ENCODE assay signal across 8 cellular contexts in the genomic region with DNA sequence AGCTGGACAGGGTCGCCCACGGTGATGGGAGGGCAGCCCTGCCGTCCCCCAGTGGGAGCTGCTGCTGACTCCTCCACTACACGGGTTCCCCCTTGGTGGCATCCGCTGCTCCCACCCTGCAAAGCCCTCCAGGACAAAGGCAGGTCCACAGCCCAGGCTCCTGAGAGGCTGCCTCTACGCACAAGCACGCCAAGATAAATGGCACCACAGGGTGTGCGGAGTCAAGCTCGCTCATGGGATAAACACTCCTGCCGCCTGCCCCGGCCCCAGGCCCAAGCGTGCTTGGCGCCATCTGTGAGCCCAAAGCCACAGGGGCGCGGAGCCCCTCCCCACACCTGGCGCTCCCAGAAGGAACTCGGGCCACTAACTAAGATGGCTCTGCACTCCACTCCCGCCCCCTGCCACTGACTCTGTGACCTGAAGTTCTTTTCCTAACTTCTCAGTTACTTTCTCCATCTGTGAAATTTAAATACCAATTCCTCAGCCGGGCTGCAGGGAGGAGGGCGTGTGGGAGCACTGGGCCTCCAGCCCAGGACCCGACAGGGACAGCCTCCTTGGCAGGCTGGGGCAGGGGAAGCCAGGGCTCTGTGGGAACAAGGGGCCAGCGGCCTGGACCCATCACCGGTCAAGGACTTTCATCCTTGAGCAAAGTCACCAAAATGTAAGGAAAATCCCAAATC. TPM values are rescaled to one million over a fixed set of nuclear protein-coding genes. Genes with fewer than 3 reads are reported as not detected.
DNase-seq lines count a peak whose midpoint lies in the region; ATAC-seq and TF ChIP-seq lines count a peak whose summit lies in the region.

No MANE protein-coding gene starts in this region.

- peak overlapping the region; percentile 97 for H3K27ac Mint-ChIP-seq in activated naive CD4-positive, alpha-beta T cell treated with anti-CD3 and anti-CD28 coated beads for 36 hours

- peaks cover 95% of the 10 kb centered on the region for H3K4me1 Mint-ChIP-seq in activated naive CD4-positive, alpha-beta T cell treated with anti-CD3 and anti-CD28 coated beads for 36 hours (ENCODE audit: low read depth)

- H3K9me3 ChIP-seq in muscle layer of duodenum (ENCODE audit: control insufficient read depth in 1 of 2, low read length in 2 of 2): no peaks in the 10 kb centered on the region
- no peaks in the 10 kb centered on the region for H3K9me3 ChIP-seq in aorta (ENCODE audit: control insufficient read depth, low read length)

- H3K36me3 Mint-ChIP-seq in activated naive CD4-positive, alpha-beta T cell treated with anti-CD3 and anti-CD28 coated beads for 36 hours (ENCODE audit: low read depth): peaks cover 42% of the 10 kb centered on the region

- H3K27me3 Mint-ChIP-seq in activated naive CD4-positive, alpha-beta T cell treated with anti-CD3 and anti-CD28 coated beads for 36 hours (ENCODE audit: low read depth): no peaks in the 10 kb centered on the region

- in situ Hi-C loops in GM13977 (cut with MboI; ENCODE audit: low pct_unique_long_range_greater_than_20kb, low sequenced_read_pairs, unreplicated experiment): no loop called here

- peak overlapping the region; percentile 60 for H3K27ac ChIP-seq in caudate nucleus (ENCODE audit: low read depth, low read length)
- H3K27ac ChIP-seq in muscle layer of duodenum (ENCODE audit: low read length): peak overlapping the region; percentile 95
- peak overlapping the region; percentile 90 to 96 for H3K27ac ChIP-seq in aorta (ENCODE audit: low read depth in 1 of 2, low read length in 2 of 2)

- peaks cover 8 to 9% of the 10 kb centered on the region in 2 donors for H3K36me3 ChIP-seq in muscle layer of duodenum (ENCODE audit: control insufficient read depth in 1 of 2, insufficient read depth in 2 of 2, low read length in 2 of 2)
- H3K36me3 ChIP-seq in aorta (ENCODE audit: control insufficient read depth in 1 of 2, insufficient read depth in 2 of 2, low read length in 1 of 2): no peaks in the 10 kb centered on the region

- CTCF ChIA-PET in activated naive CD4-positive, alpha-beta T cell treated with anti-CD3 and anti-CD28 coated beads for 36 hours (lab: Charles Lee): interaction anchor here (16.2 to 32.9 kb wide), 2 partner anchors 13 to 23 kb away, joined by 288 to 992 read pairs; a partner anchor contains a TSS

- no peak for TF ChIP-seq CTCF in GM13977 (IDR thresholded peaks at IDR 0.05; ENCODE audit: extremely low read depth, insufficient read depth, missing control alignments)

- peaks cover 6% of the 10 kb centered on the region for H3K9me3 Mint-ChIP-seq in activated naive CD4-positive, alpha-beta T cell treated with anti-CD3 and anti-CD28 coated beads for 36 hours

- ATAC-seq in aorta (ENCODE audit: low FRiP score): peak; percentile 67

- intact Hi-C loops in activated naive CD4-positive, alpha-beta T cell treated with anti-CD3 and anti-CD28 coated beads for 36 hours (cut with micrococcal nuclease): loop anchor here (2.0 to 10.0 kb wide), 2 partner anchors 53 to 631 kb away; a partner anchor contains a TSS
- intact Hi-C loops in aorta (cut with DNase I): no loop called here

- H3K4me3 ChIP-seq in muscle layer of duodenum (ENCODE audit: low read depth in 1 of 2, low read length in 2 of 2): peak overlapping the region in 1 of 2 donors; percentile 51
- no peak overlapping the region for H3K4me3 ChIP-seq in aorta (ENCODE audit: low read length in 2 of 2)

- H3K4me3 Mint-ChIP-seq in activated naive CD4-positive, alpha-beta T cell treated with anti-CD3 and anti-CD28 coated beads for 36 hours: peak overlapping the region; percentile 32

- 4 to 7% methylated on average over 23 of the region's 23 CpGs for WGBS in aorta, 2 donors

- H3K4me1 ChIP-seq in muscle layer of duodenum (ENCODE audit: control insufficient read depth in 1 of 2, insufficient read depth in 2 of 2, low read length in 2 of 2): peaks cover 32 to 59% of the 10 kb centered on the region in 2 donors
- no peaks in the 10 kb centered on the region for H3K4me1 ChIP-seq in aorta (ENCODE audit: control insufficient read depth in 1 of 2, insufficient read depth in 2 of 2, low read length in 2 of 2)

- DNase-seq in activated naive CD4-positive, alpha-beta T cell treated with anti-CD3 and anti-CD28 coated beads for 36 hours: no peak
- DNase-seq in activated naive CD4-positive, alpha-beta T cell treated with anti-CD3 and anti-CD28 coated beads, Interleukin-2, amount 50 U/mL, for 16 hours: no peak
- DNase-seq in caudate nucleus (lab: John Stamatoyannopoulos, UW) (peak in 5 of 61 donors; percentile 9 to 57 (median 25)), aorta (no peak), GM13977 (ENCODE audit: low spot score) (no peak)
- DNase-seq in effector CD8-positive, alpha-beta T cell (lab: John Stamatoyannopoulos, UW): no peak
- no peak for DNase-seq in activated effector memory CD4-positive, alpha-beta T cell treated with anti-CD3 and anti-CD28 coated beads, Interleukin-2, amount 50 U/mL, for 16 hours

- H3K27me3 ChIP-seq in muscle layer of duodenum (ENCODE audit: low read depth, low read length): no peaks in the 10 kb centered on the region
- H3K27me3 ChIP-seq in aorta (ENCODE audit: control insufficient read depth in 1 of 2, insufficient read depth in 2 of 2, low read length in 1 of 2): no peaks in the 10 kb centered on the region

RNA-seq across cellular contexts. Expression of a gene that starts 14.9 kb away (rescaled TPM):
- total RNA-seq in activated naive CD4-positive, alpha-beta T cell treated with anti-CD3 and anti-CD28 coated beads for 36 hours: 100 to 1,000 TPM; 124 to 132 TPM
- total RNA-seq in aorta: 100 to 1,000 TPM in 1 of 2 donors, 10 to 100 TPM in 1; 61.8 to 122 TPM
- polyA plus RNA-seq in aorta: 10 to 100 TPM; 14.4 to 28.8 TPM

RNA-seq across cellular contexts. Expression of a gene that starts 19.1 kb away (rescaled TPM):
- under 1 TPM; 0.32 to 0.41 TPM for total RNA-seq in activated naive CD4-positive, alpha-beta T cell treated with anti-CD3 and anti-CD28 coated beads for 36 hours
- total RNA-seq in aorta: 1 to 10 TPM in 1 of 2 donors, under 1 TPM in 1; 0.29 to 1.2 TPM
- polyA plus RNA-seq in aorta: 1 to 10 TPM in 1 of 2 donors, under 1 TPM in 1; 0.56 to 6.0 TPM

RNA-seq across cellular contexts. Expression of a gene that starts 53.2 kb away (rescaled TPM):
- total RNA-seq in activated naive CD4-positive, alpha-beta T cell treated with anti-CD3 and anti-CD28 coated beads for 36 hours: 10 to 100 TPM; 23.9 TPM
- total RNA-seq in aorta: 10 to 100 TPM; 14.5 to 18.0 TPM
- 10 to 100 TPM in 1 of 2 donors, 1 to 10 TPM in 1; 9.1 to 18.8 TPM for polyA plus RNA-seq in aorta

RNA-seq across cellular contexts. Expression of a gene that starts 53.5 kb away (rescaled TPM):
- 10 to 100 TPM; 15.1 to 16.3 TPM for total RNA-seq in activated naive CD4-positive, alpha-beta T cell treated with anti-CD3 and anti-CD28 coated beads for 36 hours
- 10 to 100 TPM; 19.6 to 20.6 TPM for total RNA-seq in aorta
- 10 to 100 TPM in 1 of 2 donors, 1 to 10 TPM in 1; 7.0 to 34.9 TPM for polyA plus RNA-seq in aorta
